Comparison of ENCODE assay signal across 16 cellular contexts in the genomic region with DNA sequence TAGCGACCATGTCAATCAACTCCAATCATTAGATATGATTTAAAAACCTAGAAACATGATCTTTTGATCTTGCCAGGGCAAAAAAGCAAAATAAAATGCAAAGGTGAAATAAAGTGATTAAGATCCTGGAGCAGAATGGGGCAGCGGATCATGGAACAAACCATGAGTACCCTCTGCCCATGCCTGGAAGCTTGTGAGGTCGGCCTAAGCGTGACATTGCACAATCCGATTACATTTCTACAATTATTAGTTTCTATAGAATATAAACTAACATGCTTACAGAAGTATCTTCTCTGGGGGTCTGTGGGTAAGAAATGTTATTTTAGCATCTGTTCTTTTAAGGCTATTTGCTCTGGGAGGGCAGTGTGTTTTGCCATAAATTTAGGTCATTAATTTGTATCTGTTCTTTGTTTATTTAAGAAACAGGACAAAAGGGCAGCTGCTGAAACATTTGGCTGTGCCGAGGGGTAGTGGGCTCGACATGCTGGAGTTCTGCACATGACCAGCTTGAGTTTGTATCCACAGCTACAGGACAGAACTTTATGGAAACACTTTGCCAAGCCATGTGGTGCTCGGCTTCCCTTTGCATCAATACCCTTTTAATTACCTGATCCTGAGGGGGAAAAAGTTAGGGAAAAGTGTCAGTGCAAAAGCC. TPM values are rescaled to one million over a fixed set of nuclear protein-coding genes. Genes with fewer than 3 reads are reported as not detected.
DNase-seq lines count a peak whose midpoint lies in the region; ATAC-seq, FAIRE-seq and TF ChIP-seq lines count a peak whose summit lies in the region.
"Had no signal": no experiment of that assay in that cellular context is flagged by ENCODE, and none has a peak within 500 bp of the region (broad histone marks: within the 10 kb centered on the region; RNA-seq: fewer than 3 reads in every experiment).

No MANE protein-coding gene starts in this region.

- no peaks in the 10 kb centered on the region for H3K27me3 ChIP-seq in SJCRH30
- no peaks in the 10 kb centered on the region for H3K27me3 ChIP-seq in liver (ENCODE audit: control insufficient read depth in 4 of 4, insufficient read depth in 4 of 4, low read length in 3 of 4)

- no peak for ATAC-seq in stimulated activated naive CD8-positive, alpha-beta T cell treated with anti-CD3 and anti-CD28 coated beads, Interleukin-15, Interleukin-2, amounts not matched to agents 100 U/mL and 50 U/mL, for 24 hours
- ATAC-seq in stimulated activated effector memory CD8-positive, alpha-beta T cell treated with anti-CD3 and anti-CD28 coated beads, Interleukin-12 subunit alpha, Interleukin-12 subunit beta, amount 100 ng/mL, for 72 hours, result no peak

- no peak overlapping the region for H3K27ac Mint-ChIP-seq in stimulated activated effector memory CD8-positive, alpha-beta T cell treated with anti-CD3 and anti-CD28 coated beads, Interleukin-12 subunit alpha, Interleukin-12 subunit beta, amount 100 ng/mL, for 72 hours
- H3K27ac Mint-ChIP-seq: B cell; CD8-positive, alpha-beta memory T cell; H9; T-helper 1 cell treated with Interleukin-12 subunit alpha and Interleukin-12 subunit beta and Interleukin-4 antibody, amounts not matched to agents 30 μg/mL and 1 μg/mL, for 36 hours had no signal

- no peak for TF ChIP-seq RAD21 in liver (IDR thresholded peaks at IDR 0.05)

- TF ChIP-seq CTCF in liver (IDR thresholded peaks at IDR 0.05; ENCODE audit: low read depth, low read length, missing input control), result no peak

- H3K4me1 ChIP-seq in SJCRH30 (peaks cover 57% of the 10 kb centered on the region), liver (ENCODE audit: control insufficient read depth in 4 of 4, insufficient read depth in 4 of 4, low read length in 3 of 4) (peaks cover 2 to 17% (median 13%) of the 10 kb centered on the region in 4 donors)

- H3K36me3 Mint-ChIP-seq in stimulated activated effector memory CD8-positive, alpha-beta T cell treated with anti-CD3 and anti-CD28 coated beads, Interleukin-12 subunit alpha, Interleukin-12 subunit beta, amount 100 ng/mL, for 72 hours, result no peaks in the 10 kb centered on the region
- H3K36me3 Mint-ChIP-seq: CD8-positive, alpha-beta memory T cell had no signal

- H3K9ac ChIP-seq in liver (ENCODE audit: low read depth in 1 of 2, low read length in 2 of 2), result peak overlapping the region in 1 of 2 donors; percentile 26

- TF ChIP-seq POLR2A in GM12892 (IDR thresholded peaks at IDR 0.05; ENCODE audit: low read depth, low read length), result no peak

- H3K9me3 Mint-ChIP-seq in stimulated activated effector memory CD8-positive, alpha-beta T cell treated with anti-CD3 and anti-CD28 coated beads, Interleukin-12 subunit alpha, Interleukin-12 subunit beta, amount 100 ng/mL, for 72 hours, result no peaks in the 10 kb centered on the region
- H3K9me3 Mint-ChIP-seq: CD8-positive, alpha-beta memory T cell; H9; T-helper 1 cell treated with Interleukin-12 subunit alpha and Interleukin-12 subunit beta and Interleukin-4 antibody, amounts not matched to agents 30 μg/mL and 1 μg/mL, for 36 hours had no signal

- peak overlapping the region; percentile 93 for H3K27ac ChIP-seq in SJCRH30
- H3K27ac ChIP-seq in liver (ENCODE audit: low read depth in 1 of 2, low read length in 2 of 2), result no peak overlapping the region
- H3K27ac ChIP-seq: PC-9 had no signal

- H3K9me3 ChIP-seq in SJCRH30 (replicated peaks) (no peaks in the 10 kb centered on the region), liver (ENCODE audit: control insufficient read depth in 4 of 4, low read length in 3 of 4) (no peaks in the 10 kb centered on the region)

- H3K36me3 ChIP-seq in SJCRH30 (no peaks in the 10 kb centered on the region), liver (ENCODE audit: control insufficient read depth in 4 of 4, insufficient read depth in 3 of 4, low read depth in 1 of 4, low read length in 3 of 4) (no peaks in the 10 kb centered on the region)

- WGBS in liver, result 44% methylated on average over 8 of the region's 8 CpGs

- H3K4me3 Mint-ChIP-seq in stimulated activated effector memory CD8-positive, alpha-beta T cell treated with anti-CD3 and anti-CD28 coated beads, Interleukin-12 subunit alpha, Interleukin-12 subunit beta, amount 100 ng/mL, for 72 hours, result no peak overlapping the region
- H3K4me3 Mint-ChIP-seq: B cell; CD8-positive, alpha-beta memory T cell; H9; T-helper 1 cell treated with Interleukin-12 subunit alpha and Interleukin-12 subunit beta and Interleukin-4 antibody, amounts not matched to agents 30 μg/mL and 1 μg/mL, for 36 hours had no signal

- DNase-seq in DMS153 treated with DMSO at 0.1 percent for 48 hours (lab: John Stamatoyannopoulos, UW; ENCODE audit: unreplicated experiment) (peak; percentile 29), NCI-H146 (lab: John Stamatoyannopoulos, UW) (peak; percentile 92), SJCRH30 (peak; percentile 73 to 80), C1 segment of cervical spinal cord (lab: John Stamatoyannopoulos, UW) (no peak), GM12892 (ENCODE audit: insufficient read length) (no peak)
- DNase-seq in stimulated activated naive CD8-positive, alpha-beta T cell treated with anti-CD3 and anti-CD28 coated beads, Interleukin-15, Interleukin-2, amounts not matched to agents 100 U/mL and 50 U/mL, for 24 hours, result no peak
- DNase-seq in stimulated activated effector memory CD8-positive, alpha-beta T cell treated with anti-CD3 and anti-CD28 coated beads, Interleukin-12 subunit alpha, Interleukin-12 subunit beta, amount 100 ng/mL, for 72 hours (ENCODE audit: low spot score in 2 of 2), result no peak
- DNase-seq: CD8-positive, alpha-beta memory T cell; EL; H9; Kasumi-1; NCI-H1694 treated with DMSO at 0.1 percent for 48 hours; PC-9 had no signal

- peak overlapping the region; percentile 21 for H3K4me3 ChIP-seq in SJCRH30
- H3K4me3 ChIP-seq in liver (ENCODE audit: low read depth in 1 of 3, low read length in 3 of 3), result no peak overlapping the region
- H3K4me3 ChIP-seq: PC-9 had no signal

- H3K4me1 Mint-ChIP-seq in stimulated activated effector memory CD8-positive, alpha-beta T cell treated with anti-CD3 and anti-CD28 coated beads, Interleukin-12 subunit alpha, Interleukin-12 subunit beta, amount 100 ng/mL, for 72 hours, result no peaks in the 10 kb centered on the region
- H3K4me1 Mint-ChIP-seq: CD8-positive, alpha-beta memory T cell; H9 had no signal

- FAIRE-seq in GM12892 (lab: Jason Lieb, UNC), result no peak

TF ChIP-seq in liver, 16 proteins besides CTCF, POLR2A, EP300 and RAD21 (continues in another document):
- TF ChIP-seq SP1 (IDR thresholded peaks at IDR 0.05), result peak; percentile 69
- TF ChIP-seq HNF4A (conservative IDR thresholded peaks at IDR 0.05), result peak; percentile 59 to 61
- TF ChIP-seq GABPA (IDR thresholded peaks at IDR 0.05 in 1 of 2, conservative IDR thresholded peaks at IDR 0.05 in 1 of 2), result no peak
- TF ChIP-seq, protein P1, sequence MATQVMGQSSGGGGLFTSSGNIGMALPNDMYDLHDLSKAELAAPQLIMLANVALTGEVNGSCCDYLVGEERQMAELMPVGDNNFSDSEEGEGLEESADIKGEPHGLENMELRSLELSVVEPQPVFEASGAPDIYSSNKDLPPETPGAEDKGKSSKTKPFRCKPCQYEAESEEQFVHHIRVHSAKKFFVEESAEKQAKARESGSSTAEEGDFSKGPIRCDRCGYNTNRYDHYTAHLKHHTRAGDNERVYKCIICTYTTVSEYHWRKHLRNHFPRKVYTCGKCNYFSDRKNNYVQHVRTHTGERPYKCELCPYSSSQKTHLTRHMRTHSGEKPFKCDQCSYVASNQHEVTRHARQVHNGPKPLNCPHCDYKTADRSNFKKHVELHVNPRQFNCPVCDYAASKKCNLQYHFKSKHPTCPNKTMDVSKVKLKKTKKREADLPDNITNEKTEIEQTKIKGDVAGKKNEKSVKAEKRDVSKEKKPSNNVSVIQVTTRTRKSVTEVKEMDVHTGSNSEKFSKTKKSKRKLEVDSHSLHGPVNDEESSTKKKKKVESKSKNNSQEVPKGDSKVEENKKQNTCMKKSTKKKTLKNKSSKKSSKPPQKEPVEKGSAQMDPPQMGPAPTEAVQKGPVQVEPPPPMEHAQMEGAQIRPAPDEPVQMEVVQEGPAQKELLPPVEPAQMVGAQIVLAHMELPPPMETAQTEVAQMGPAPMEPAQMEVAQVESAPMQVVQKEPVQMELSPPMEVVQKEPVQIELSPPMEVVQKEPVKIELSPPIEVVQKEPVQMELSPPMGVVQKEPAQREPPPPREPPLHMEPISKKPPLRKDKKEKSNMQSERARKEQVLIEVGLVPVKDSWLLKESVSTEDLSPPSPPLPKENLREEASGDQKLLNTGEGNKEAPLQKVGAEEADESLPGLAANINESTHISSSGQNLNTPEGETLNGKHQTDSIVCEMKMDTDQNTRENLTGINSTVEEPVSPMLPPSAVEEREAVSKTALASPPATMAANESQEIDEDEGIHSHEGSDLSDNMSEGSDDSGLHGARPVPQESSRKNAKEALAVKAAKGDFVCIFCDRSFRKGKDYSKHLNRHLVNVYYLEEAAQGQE (IDR thresholded peaks at IDR 0.05), result peak; percentile 35
- TF ChIP-seq RXRA (IDR thresholded peaks at IDR 0.05), result peak in 1 of 2 donors; percentile 44
- no peak for TF ChIP-seq TAF1 (conservative IDR thresholded peaks at IDR 0.05)
- TF ChIP-seq NR2F2 (IDR thresholded peaks at IDR 0.05), result no peak
- TF ChIP-seq FOXA1 (IDR thresholded peaks at IDR 0.05), result no peak
- TF ChIP-seq, protein P2, sequence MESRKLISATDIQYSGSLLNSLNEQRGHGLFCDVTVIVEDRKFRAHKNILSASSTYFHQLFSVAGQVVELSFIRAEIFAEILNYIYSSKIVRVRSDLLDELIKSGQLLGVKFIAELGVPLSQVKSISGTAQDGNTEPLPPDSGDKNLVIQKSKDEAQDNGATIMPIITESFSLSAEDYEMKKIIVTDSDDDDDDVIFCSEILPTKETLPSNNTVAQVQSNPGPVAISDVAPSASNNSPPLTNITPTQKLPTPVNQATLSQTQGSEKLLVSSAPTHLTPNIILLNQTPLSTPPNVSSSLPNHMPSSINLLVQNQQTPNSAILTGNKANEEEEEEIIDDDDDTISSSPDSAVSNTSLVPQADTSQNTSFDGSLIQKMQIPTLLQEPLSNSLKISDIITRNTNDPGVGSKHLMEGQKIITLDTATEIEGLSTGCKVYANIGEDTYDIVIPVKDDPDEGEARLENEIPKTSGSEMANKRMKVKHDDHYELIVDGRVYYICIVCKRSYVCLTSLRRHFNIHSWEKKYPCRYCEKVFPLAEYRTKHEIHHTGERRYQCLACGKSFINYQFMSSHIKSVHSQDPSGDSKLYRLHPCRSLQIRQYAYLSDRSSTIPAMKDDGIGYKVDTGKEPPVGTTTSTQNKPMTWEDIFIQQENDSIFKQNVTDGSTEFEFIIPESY (IDR thresholded peaks at IDR 0.05), result no peak
- TF ChIP-seq JUND (IDR thresholded peaks at IDR 0.05), result no peak
- TF ChIP-seq, protein P3, sequence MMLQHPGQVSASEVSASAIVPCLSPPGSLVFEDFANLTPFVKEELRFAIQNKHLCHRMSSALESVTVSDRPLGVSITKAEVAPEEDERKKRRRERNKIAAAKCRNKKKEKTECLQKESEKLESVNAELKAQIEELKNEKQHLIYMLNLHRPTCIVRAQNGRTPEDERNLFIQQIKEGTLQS (IDR thresholded peaks at IDR 0.05), result no peak

RNA-seq across cellular contexts. Expression of gene ZBTB18, which starts 55.9 kb away (rescaled TPM):
- 47.1 and 51.7 TPM in 2 replicates for total RNA-seq in SJCRH30 (2014; rRNA removed; shearing (Covaris generic))
- total RNA-seq in liver, result 10 to 100 TPM in 1 of 2 donors, 1 to 10 TPM in 1; 5.6 to 18.3 TPM
- 1 to 10 TPM; 1.2 to 5.7 TPM for polyA plus RNA-seq in liver
- 5.0 TPM for polyA plus RNA-seq in GM12892 (2012; ENCODE audit: missing spikeins)

Comparison
In these comparisons a context has a peak if more than half of its experiments do, and no peak if none do; other contexts are left out.
1. DNase-seq: peak in DMS153 treated with DMSO at 0.1 percent for 48 hours (single experiment), NCI-H146 (single experiment) and SJCRH30 (2 of 2); none in C1 segment of cervical spinal cord (0 of 14), stimulated activated naive CD8-positive, alpha-beta T cell treated with anti-CD3 and anti-CD28 coated beads, Interleukin-15, Interleukin-2, amounts not matched to agents 100 U/mL and 50 U/mL, for 24 hours (single experiment), GM12892 (single experiment) and stimulated activated effector memory CD8-positive, alpha-beta T cell treated with anti-CD3 and anti-CD28 coated beads, Interleukin-12 subunit alpha, Interleukin-12 subunit beta, amount 100 ng/mL, for 72 hours (0 of 2).